8 cellular contexts compared by ENCODE assay signal in genomic region chr12:62434504-62435336, GRCh38. TPM values are rescaled to one million over a fixed set of nuclear protein-coding genes. Genes with fewer than 3 reads are reported as not detected.
A peak's percentile ranks its signal among the peaks of the same experiment; 100 is the strongest.
DNase-seq lines count a peak whose midpoint lies in the region; ATAC-seq and TF ChIP-seq lines count a peak whose summit lies in the region.

No MANE protein-coding gene starts in this region.

- H3K9me3 ChIP-seq in colonic mucosa (no peaks in the 10 kb centered on the region), mucosa of rectum (ENCODE audit: control insufficient read depth in 2 of 2, low read length in 2 of 2) (no peaks in the 10 kb centered on the region)

- peak; percentile 55 for DNase-seq in activated CD8-positive, alpha-beta memory T cell treated with anti-CD3 and anti-CD28 coated beads, Interleukin-2, amount 50 U/mL, for 48 hours
- no peak for DNase-seq in activated CD8-positive, alpha-beta memory T cell treated with anti-CD3 and anti-CD28 coated beads, Interleukin-2, amount 50 U/mL, for 4 hours
- peak; percentile 62 for DNase-seq in NCI-H510A treated with DMSO at 0.1 percent for 48 hours (lab: John Stamatoyannopoulos, UW)
- no peak for DNase-seq in colonic mucosa

- H3K27ac ChIP-seq in colonic mucosa (no peak overlapping the region), mucosa of rectum (ENCODE audit: low read depth in 2 of 2, low read length in 2 of 2) (no peak overlapping the region)

- ATAC-seq in HG02571 (IDR thresholded peaks at IDR 0.05; ENCODE audit: unreplicated experiment) (no peak), HG03457 (IDR thresholded peaks at IDR 0.05; ENCODE audit: unreplicated experiment) (no peak), GM21786 (IDR thresholded peaks at IDR 0.05; ENCODE audit: unreplicated experiment) (no peak)

- no peaks in the 10 kb centered on the region for H3K27me3 ChIP-seq in colonic mucosa
- H3K27me3 ChIP-seq in mucosa of rectum (ENCODE audit: control insufficient read depth in 2 of 2, insufficient read depth in 2 of 2, low read length in 2 of 2), result peaks cover 0 to 5% of the 10 kb centered on the region in 2 donors

- intact Hi-C loops in colonic mucosa (cut with DNase I), result loop anchor here (5.0 kb wide), 2 partner anchors 138 to 363 kb away; no protein-coding TSS in a partner anchor

- H3K9ac ChIP-seq in colonic mucosa (ENCODE audit: low read depth in 2 of 2, low read length in 2 of 2) (peak overlapping the region; percentile 35 to 62), mucosa of rectum (ENCODE audit: low read depth in 1 of 2, low read length in 2 of 2) (peak overlapping the region; percentile 10 to 21)

- H3K4me3 ChIP-seq in colonic mucosa, result peak overlapping the region; percentile 42
- peak overlapping the region; percentile 69 to 80 for H3K4me3 ChIP-seq in mucosa of rectum (ENCODE audit: low read length in 2 of 2)

- H3K36me3 ChIP-seq in colonic mucosa (no peaks in the 10 kb centered on the region), mucosa of rectum (ENCODE audit: control insufficient read depth in 2 of 2, insufficient read depth in 2 of 2, low read length in 2 of 2) (no peaks in the 10 kb centered on the region)

- no peak for TF ChIP-seq CTCF in colonic mucosa (IDR thresholded peaks at IDR 0.05)

- no peaks in the 10 kb centered on the region for H3K4me1 ChIP-seq in colonic mucosa
- H3K4me1 ChIP-seq in mucosa of rectum (ENCODE audit: control insufficient read depth in 2 of 2, insufficient read depth in 2 of 2, low read length in 2 of 2), result peaks cover 15% of the 10 kb centered on the region in 2 donors

RNA-seq across cellular contexts. Expression of gene MON2, which starts 31.9 kb away (rescaled TPM):
- total RNA-seq in colonic mucosa, result 10 to 100 TPM; 50.4 to 53.0 TPM

Comparison
In these comparisons a context has a peak if more than half of its experiments do, and no peak if none do; other contexts are left out.
1. DNase-seq: peak in activated CD8-positive, alpha-beta memory T cell treated with anti-CD3 and anti-CD28 coated beads, Interleukin-2, amount 50 U/mL, for 48 hours (single experiment) and NCI-H510A treated with DMSO at 0.1 percent for 48 hours (single experiment); none in activated CD8-positive, alpha-beta memory T cell treated with anti-CD3 and anti-CD28 coated beads, Interleukin-2, amount 50 U/mL, for 4 hours (single experiment) and colonic mucosa (single experiment).